Comparison of ENCODE assay signal across 9 cellular contexts in genomic region chr1:62621907-62622306, GRCh38. TPM values are rescaled to one million over a fixed set of nuclear protein-coding genes. Genes with fewer than 3 reads are reported as not detected.
DNase-seq lines count a peak whose midpoint lies in the region; ATAC-seq and TF ChIP-seq lines count a peak whose summit lies in the region.
"Had no signal": no experiment of that assay in that cellular context is flagged by ENCODE, and none has a peak within 500 bp of the region (broad histone marks: within the 10 kb centered on the region; RNA-seq: fewer than 3 reads in every experiment).

No MANE protein-coding gene starts in this region.

- no peak overlapping the region for H3K4me3 ChIP-seq in GM12865 (ENCODE audit: low read depth, low read length)
- no peak overlapping the region for H3K4me3 ChIP-seq in mucosa of descending colon
- H3K4me3 ChIP-seq in HAP-1: no peak overlapping the region

- no peaks in the 10 kb centered on the region for H3K9me3 Mint-ChIP-seq in activated CD4-positive, alpha-beta memory T cell treated with anti-CD3 and anti-CD28 coated beads, Interleukin-2, amount 10 ng/mL, durations not matched to agents 7 days and 5 days
- H3K9me3 Mint-ChIP-seq: naive B cell had no signal

- H3K36me3 ChIP-seq in mucosa of descending colon (ENCODE audit: low read depth): no peaks in the 10 kb centered on the region
- H3K36me3 ChIP-seq in HAP-1 (replicated peaks): peaks cover 5% of the 10 kb centered on the region

- H3K27ac Mint-ChIP-seq in activated CD4-positive, alpha-beta memory T cell treated with anti-CD3 and anti-CD28 coated beads, Interleukin-2, amount 10 ng/mL, durations not matched to agents 7 days and 5 days: no peak overlapping the region
- H3K27ac Mint-ChIP-seq: naive B cell had no signal

- ATAC-seq in GM21526 (IDR thresholded peaks at IDR 0.05; ENCODE audit: low FRiP score, unreplicated experiment) (peak; percentile 91), HG03571 (IDR thresholded peaks at IDR 0.05; ENCODE audit: unreplicated experiment) (peak; percentile 83), mucosa of descending colon (peak; percentile 49)

- H3K4me1 Mint-ChIP-seq in activated CD4-positive, alpha-beta memory T cell treated with anti-CD3 and anti-CD28 coated beads, Interleukin-2, amount 10 ng/mL, durations not matched to agents 7 days and 5 days: peaks cover 10% of the 10 kb centered on the region

- POLR2A ChIA-PET in activated CD4-positive, alpha-beta memory T cell treated with anti-CD3 and anti-CD28 coated beads, Interleukin-2, amount 10 ng/mL, durations not matched to agents 7 days and 5 days (lab: Charles Lee): interaction anchor here (0.6 kb wide), 1 partner anchor 516 kb away, joined by 3 read pairs; no protein-coding TSS in a partner anchor

- no peaks in the 10 kb centered on the region for H3K9me3 ChIP-seq in mucosa of descending colon
- no peaks in the 10 kb centered on the region for H3K9me3 ChIP-seq in HAP-1

- H3K27me3 Mint-ChIP-seq in activated CD4-positive, alpha-beta memory T cell treated with anti-CD3 and anti-CD28 coated beads, Interleukin-2, amount 10 ng/mL, durations not matched to agents 7 days and 5 days: no peaks in the 10 kb centered on the region
- H3K27me3 Mint-ChIP-seq: naive B cell had no signal

- no peak overlapping the region for H3K4me3 Mint-ChIP-seq in activated CD4-positive, alpha-beta memory T cell treated with anti-CD3 and anti-CD28 coated beads, Interleukin-2, amount 10 ng/mL, durations not matched to agents 7 days and 5 days
- H3K4me3 Mint-ChIP-seq: naive B cell had no signal

- H3K36me3 Mint-ChIP-seq in activated CD4-positive, alpha-beta memory T cell treated with anti-CD3 and anti-CD28 coated beads, Interleukin-2, amount 10 ng/mL, durations not matched to agents 7 days and 5 days (ENCODE audit: low read depth): no peaks in the 10 kb centered on the region

- intact Hi-C loops in mucosa of descending colon (cut with DNase I, micrococcal nuclease): no loop called here

- CTCF ChIA-PET in activated CD4-positive, alpha-beta memory T cell treated with anti-CD3 and anti-CD28 coated beads, Interleukin-2, amount 10 ng/mL, durations not matched to agents 7 days and 5 days (lab: Charles Lee): no interaction called here

- TF ChIP-seq CTCF in GM12865 (IDR thresholded peaks at IDR 0.05; ENCODE audit: insufficient read depth, low read depth, low read length, missing control alignments) (no peak), mucosa of descending colon (IDR thresholded peaks at IDR 0.05) (no peak)

- DNase-seq in GM12865 (ENCODE audit: low read depth) (peak; percentile 54), amniotic epithelial cell (ENCODE audit: low read depth) (peak; percentile 92), mucosa of descending colon (no peak), HAP-1 (ENCODE audit: low spot score in 2 of 2) (no peak)
- no peak for DNase-seq in activated CD4-positive, alpha-beta T cell treated with anti-CD3 and anti-CD28 coated beads for 1 hour
- no peak for DNase-seq in activated CD4-positive, alpha-beta memory T cell treated with anti-CD3 and anti-CD28 coated beads, Interleukin-2, amount 10 ng/mL, durations not matched to agents 7 days and 5 days
- DNase-seq: naive B cell had no signal

- in situ Hi-C loops in HAP-1 (cut with MboI; ENCODE audit: low sequenced_read_pairs): no loop called here

- peaks cover 3% of the 10 kb centered on the region; the same call in 1 of the 2 replicates for H3K27me3 ChIP-seq in HAP-1 (ENCODE audit: low read depth)

- H3K4me1 ChIP-seq in mucosa of descending colon (ENCODE audit: low read depth) (no peaks in the 10 kb centered on the region), HAP-1 (peaks cover 12% of the 10 kb centered on the region)

RNA-seq across cellular contexts. Expression of gene ANGPTL3, which starts 24.6 kb away (rescaled TPM):
- total RNA-seq in mucosa of descending colon: not detected
- not detected for total RNA-seq in activated CD4-positive, alpha-beta memory T cell treated with anti-CD3 and anti-CD28 coated beads, Interleukin-2, amount 10 ng/mL, durations not matched to agents 7 days and 5 days

Comparison
In these comparisons a context has a peak if more than half of its experiments do, and no peak if none do; other contexts are left out.
1. DNase-seq: peak in GM12865 (single experiment) and amniotic epithelial cell (single experiment); none in mucosa of descending colon (0 of 3), HAP-1 (0 of 2), activated CD4-positive, alpha-beta T cell treated with anti-CD3 and anti-CD28 coated beads for 1 hour (single experiment) and activated CD4-positive, alpha-beta memory T cell treated with anti-CD3 and anti-CD28 coated beads, Interleukin-2, amount 10 ng/mL, durations not matched to agents 7 days and 5 days (single experiment).
2. Peak in every context shown above with its lines, with median percentiles within 50 percentile points of each other: ATAC-seq.